ENCODE assay signal across 8 cellular contexts in the genomic region with DNA sequence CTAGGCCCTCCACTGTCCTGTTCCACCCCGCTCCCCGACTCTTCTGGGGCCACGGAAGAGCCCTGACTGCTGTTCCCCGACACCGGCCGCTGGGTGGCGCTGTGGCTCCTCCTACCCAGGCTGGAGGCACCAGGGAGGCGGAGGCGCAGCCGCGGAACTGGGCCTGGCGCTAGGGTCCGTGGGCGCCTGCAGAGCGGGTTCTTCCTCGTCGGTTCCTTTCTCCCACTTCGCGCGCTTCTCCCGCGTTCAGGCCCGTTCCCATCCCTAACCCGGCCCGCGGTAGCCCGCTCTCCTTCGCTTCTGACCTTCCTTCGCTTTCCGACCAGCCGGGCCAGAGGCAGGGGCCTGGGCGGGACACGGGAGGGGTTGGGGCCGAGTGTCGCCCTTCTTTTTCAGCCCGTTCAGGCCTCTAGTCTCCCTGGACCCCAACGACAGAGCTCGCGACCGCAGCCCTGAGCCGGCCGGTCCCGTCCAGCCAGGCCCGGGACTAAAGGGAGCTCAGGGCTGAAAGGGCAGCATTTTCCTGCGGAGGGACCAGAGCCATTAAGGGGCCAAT. TPM values are rescaled to one million over a fixed set of nuclear protein-coding genes. Genes with fewer than 3 reads are reported as not detected.
DNase-seq lines count a peak whose midpoint lies in the region; ATAC-seq and TF ChIP-seq lines count a peak whose summit lies in the region.

No MANE protein-coding gene starts in this region.

- H3K9me3 Mint-ChIP-seq in Calu3 (ENCODE audit: low read depth, unreplicated experiment) = no peaks in the 10 kb centered on the region

- peaks cover 13% of the 10 kb centered on the region for H3K36me3 Mint-ChIP-seq in Calu3 (ENCODE audit: insufficient read depth, unreplicated experiment)

- CTCF ChIA-PET in Calu3 (lab: Charles Lee) = interaction anchor here (1.3 to 2.6 kb wide), 4 partner anchors 80 to 559 kb away, joined by 3 to 9 read pairs (median 8); no protein-coding TSS in a partner anchor

- intact Hi-C loops in Calu3 (cut with micrococcal nuclease; ENCODE audit: unreplicated experiment) (loop anchor here (1.0 to 5.0 kb wide), 3 partner anchors 80 to 559 kb away; no protein-coding TSS in a partner anchor), left colon (cut with DNase I, micrococcal nuclease) (loop anchor here (5.0 to 10.0 kb wide), 3 partner anchors 79 to 566 kb away; a partner anchor contains a TSS)

- peaks cover 12% of the 10 kb centered on the region for H3K4me1 Mint-ChIP-seq in Calu3 (ENCODE audit: low read depth, unreplicated experiment)

- H3K27ac Mint-ChIP-seq in Calu3 (ENCODE audit: unreplicated experiment) = peak overlapping the region; percentile 77

- peak; percentile 82 for DNase-seq in Calu3
- peak; percentile 21 for DNase-seq in LHCN-M2 (ENCODE audit: low read depth)
- peak; percentile 53 to 56 for DNase-seq in activated CD4-positive, alpha-beta T cell treated with anti-CD3 and anti-CD28 coated beads for 24 hours (ENCODE audit: low read depth in 2 of 2)
- peak; percentile 13 for DNase-seq in cerebellar cortex (ENCODE audit: low spot score)
- peak; percentile 39 to 74 for DNase-seq in left colon
- DNase-seq in stimulated activated CD4-positive, alpha-beta T cell treated with anti-CD3 and anti-CD28 coated beads, Interleukin-2, amount 100 ng/mL, for 4 hours (ENCODE audit: low read depth) = peak; percentile 54

- no TSS peak for BruUV-seq in Calu3 (replicated peaks; lab: Mats Ljungman, UMichigan)

- peak overlapping the region; percentile 82 for H3K4me3 Mint-ChIP-seq in Calu3 (ENCODE audit: low read depth, unreplicated experiment)

- TF ChIP-seq CTCF in Calu3 (IDR thresholded peaks at IDR 0.05; ENCODE audit: unreplicated experiment) = peak; percentile 75

- ATAC-seq in GM21526 (IDR thresholded peaks at IDR 0.05; ENCODE audit: low FRiP score, unreplicated experiment) = peak; percentile 70
- ATAC-seq in left colon = peak; percentile 96
- no peak for ATAC-seq in GM18873 (IDR thresholded peaks at IDR 0.05; ENCODE audit: low FRiP score, unreplicated experiment)

- H3K27me3 Mint-ChIP-seq in Calu3 (ENCODE audit: unreplicated experiment) = no peaks in the 10 kb centered on the region

RNA-seq across cellular contexts. Expression of a gene that starts 34.3 kb away (rescaled TPM):
- total RNA-seq in Calu3 (2022) (6.3 and 6.9 TPM in 2 replicates), LHCN-M2 (2014; rRNA removed) (not detected in 2 replicates), left colon (under 1 TPM; 0.67 to 0.70 TPM)
- not detected for polyA plus RNA-seq in LHCN-M2 (2012)

Comparison
In these comparisons a context has a peak if more than half of its experiments do, and no peak if none do; other contexts are left out.
1. DNase-seq: peak in every context shown above with its lines; median percentile 82 in Calu3; 56 in left colon; 54 in activated CD4-positive, alpha-beta T cell treated with anti-CD3 and anti-CD28 coated beads for 24 hours; 54 in stimulated activated CD4-positive, alpha-beta T cell treated with anti-CD3 and anti-CD28 coated beads, Interleukin-2, amount 100 ng/mL, for 4 hours; 21 in LHCN-M2; 13 in cerebellar cortex.